ENCODE assay signal across 1 cellular context in genomic region chr3:184885112-184885511, GRCh38.
TF ChIP-seq lines count a peak whose summit lies in the region.

No MANE protein-coding gene starts in this region.

TF ChIP-seq in A549, 52 proteins besides CTCF, POLR2A, EP300 and RAD21:
- TF ChIP-seq REST (IDR thresholded peaks at IDR 0.05), result no peak
- TF ChIP-seq MAFK (IDR thresholded peaks at IDR 0.05; ENCODE audit: partially characterized antibody), result peak; percentile 79
